22 cellular contexts compared by ENCODE assay signal in genomic region chr1:14565076-14565475, GRCh38. TPM values are rescaled to one million over a fixed set of nuclear protein-coding genes. Genes with fewer than 3 reads are reported as not detected.
DNase-seq lines count a peak whose midpoint lies in the region; ATAC-seq and TF ChIP-seq lines count a peak whose summit lies in the region.
"Had no signal": no experiment of that assay in that cellular context is flagged by ENCODE, and none has a peak within 500 bp of the region (broad histone marks: within the 10 kb centered on the region; RNA-seq: fewer than 3 reads in every experiment).

No MANE protein-coding gene starts in this region.

- no peak for TF ChIP-seq CTCF in RWPE2 (IDR thresholded peaks at IDR 0.05; ENCODE audit: poor library complexity, severe bottlenecking)
- no peak for TF ChIP-seq CTCF in epithelial cell of esophagus (IDR thresholded peaks at IDR 0.05; ENCODE audit: insufficient read depth, low read depth, low read length, missing control alignments)
- no peak for TF ChIP-seq CTCF in fibroblast of mammary gland (conservative IDR thresholded peaks at IDR 0.05; ENCODE audit: control insufficient read depth, insufficient read depth, low read depth, low read length)
- TF ChIP-seq CTCF in mucosa of descending colon (IDR thresholded peaks at IDR 0.05) = no peak

- H3K9me3 ChIP-seq in RWPE2 (ENCODE audit: severe bottlenecking) (no peaks in the 10 kb centered on the region), mucosa of descending colon (no peaks in the 10 kb centered on the region)
- H3K9me3 ChIP-seq: BE2C had no signal

- DNase-seq in RWPE2 (ENCODE audit: low spot score) (no peak), epithelial cell of esophagus (ENCODE audit: low read depth) (peak; percentile 4), fibroblast of mammary gland (ENCODE audit: low read depth) (peak; percentile 20), mucosa of descending colon (no peak), NCI-H526 treated with DMSO at 0.1 percent for 48 hours (lab: John Stamatoyannopoulos, UW) (no peak), NOMO-1 treated with DMSO at 0.1 percent for 48 hours (lab: John Stamatoyannopoulos, UW; ENCODE audit: unreplicated experiment) (no peak), DMS79 treated with DMSO at 0.1 percent for 48 hours (lab: John Stamatoyannopoulos, UW) (no peak)
- DNase-seq: 8988T; ACHN; BE2C; C1 segment of cervical spinal cord; CD4-positive, alpha-beta memory T cell; CD4-positive, CD25-positive, alpha-beta regulatory T cell; CD8-positive, alpha-beta memory T cell; COR-L47; DMS 273 treated with DMSO at 0.1 percent for 48 hours; DMS153; DMS53; DMS79; GF-D8 had no signal

- ATAC-seq in RWPE2 (ENCODE audit: low read depth) (0 out of 3 replicates have a peak, but pooled peaks have one; percentile 19), mucosa of descending colon (peak; percentile 32), GM19023 (IDR thresholded peaks at IDR 0.05; ENCODE audit: unreplicated experiment) (no peak)

- no peaks in the 10 kb centered on the region for H3K27me3 ChIP-seq in RWPE2 (ENCODE audit: insufficient read depth, poor library complexity, severe bottlenecking)
- H3K27me3 ChIP-seq: BE2C, BLaER1 had no signal

- intact Hi-C loops in mucosa of descending colon (cut with DNase I, micrococcal nuclease) = no loop called here

- no peaks in the 10 kb centered on the region for H3K36me3 ChIP-seq in RWPE2 (ENCODE audit: low read depth)
- H3K36me3 ChIP-seq in mucosa of descending colon (ENCODE audit: low read depth) = no peaks in the 10 kb centered on the region
- H3K36me3 ChIP-seq: BE2C, BLaER1 had no signal

- no peak overlapping the region for H3K4me3 ChIP-seq in RWPE2 (ENCODE audit: severe bottlenecking)
- H3K4me3 ChIP-seq in epithelial cell of esophagus (ENCODE audit: low read length) = no peak overlapping the region
- no peak overlapping the region for H3K4me3 ChIP-seq in fibroblast of mammary gland (ENCODE audit: control insufficient read depth, low read depth, low read length)
- H3K4me3 ChIP-seq in mucosa of descending colon = no peak overlapping the region
- H3K4me3 ChIP-seq: BLaER1 had no signal

- H3K27ac ChIP-seq in RWPE2 (ENCODE audit: poor library complexity, severe bottlenecking) = no peak overlapping the region
- H3K27ac ChIP-seq: BLaER1 had no signal

- H3K4me1 ChIP-seq in RWPE2 (ENCODE audit: insufficient read depth, poor library complexity, severe bottlenecking) = no peaks in the 10 kb centered on the region
- H3K4me1 ChIP-seq in mucosa of descending colon (ENCODE audit: low read depth) = no peaks in the 10 kb centered on the region
- H3K4me1 ChIP-seq: BE2C had no signal

RNA-seq across cellular contexts. Expression of gene KAZN, which starts 33.4 kb away (rescaled TPM):
- 10 to 100 TPM in 2 of 3 donors, 1 to 10 TPM in 1; 9.7 to 21.9 (median 15.8) TPM for total RNA-seq in mucosa of descending colon
- total RNA-seq: CD4-positive, CD25-positive, alpha-beta regulatory T cell had no signal

Comparison
In these comparisons a context has a peak if more than half of its experiments do, and no peak if none do; other contexts are left out.
1. DNase-seq: peak in epithelial cell of esophagus (single experiment) and fibroblast of mammary gland (single experiment); none in RWPE2 (single experiment), mucosa of descending colon (0 of 3), NCI-H526 treated with DMSO at 0.1 percent for 48 hours (single experiment), NOMO-1 treated with DMSO at 0.1 percent for 48 hours (single experiment) and DMS79 treated with DMSO at 0.1 percent for 48 hours (single experiment).